ENCODE assay signal across 21 cellular contexts in the genomic region with DNA sequence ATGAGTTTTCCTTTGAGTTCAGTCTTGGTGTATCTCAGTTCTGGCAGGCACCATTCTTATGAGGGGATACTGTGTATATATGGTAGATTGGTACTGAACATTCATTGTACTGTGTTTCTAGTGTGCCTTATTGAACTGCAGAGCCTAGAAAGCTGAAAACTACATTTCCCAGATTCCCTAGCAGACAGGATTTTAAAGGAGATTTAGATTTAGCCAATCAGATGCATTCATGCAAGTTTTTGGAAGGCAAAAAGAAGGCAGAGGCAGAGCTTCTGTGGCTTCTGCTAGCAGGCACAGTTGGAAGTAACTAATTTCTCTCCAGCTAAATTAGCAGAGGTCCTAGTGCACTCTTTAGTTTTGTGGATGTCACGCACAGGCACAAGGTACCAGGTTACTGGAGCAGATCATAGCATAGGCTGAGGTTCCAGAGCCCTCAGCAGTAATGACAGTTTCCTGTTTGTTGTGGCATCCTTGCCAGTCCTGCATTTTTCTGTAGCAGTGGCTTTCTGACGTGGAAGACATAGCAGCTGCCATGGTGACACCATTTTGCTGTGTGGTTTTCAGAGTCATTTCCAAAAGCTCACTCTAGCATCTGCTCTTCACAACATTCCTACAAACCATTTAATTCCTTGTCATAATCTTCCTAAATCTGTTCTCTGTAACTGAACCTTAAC.
DNase-seq lines count a peak whose midpoint lies in the region; ATAC-seq, FAIRE-seq and TF ChIP-seq lines count a peak whose summit lies in the region.
"Had no signal": no experiment of that assay in that cellular context is flagged by ENCODE, and none has a peak within 500 bp of the region (broad histone marks: within the 10 kb centered on the region; RNA-seq: fewer than 3 reads in every experiment).

No MANE protein-coding gene starts in this region.

- no peak overlapping the region for H3K27ac Mint-ChIP-seq in CD4-positive, alpha-beta T cell
- H3K27ac Mint-ChIP-seq in GM23338 = no peak overlapping the region

- ATAC-seq in CD4-positive, alpha-beta T cell (ENCODE audit: poor library complexity) = peak; percentile 55
- ATAC-seq in GM23338 (peak; percentile 83), SK-N-SH treated with all-trans-retinoic acid at 6 μM for 48 hours (peak; percentile 49; the same call in 2 of the 3 replicates)
- ATAC-seq: heart right ventricle, HepG2 had no signal

- no peak for FAIRE-seq in small intestine (lab: Jason Lieb, UNC)
- FAIRE-seq: HepG2 had no signal

- CTCF ChIA-PET in CD4-positive, alpha-beta T cell (lab: Charles Lee) = interaction anchor here (0.6 kb wide), 1 partner anchor 90 kb away, joined by 3 read pairs; no protein-coding TSS in a partner anchor

- H3K27ac ChIP-seq in CD4-positive, alpha-beta T cell (ENCODE audit: low read depth, low read length) = no peak overlapping the region
- H3K27ac ChIP-seq in GM23338 (ENCODE audit: low read depth) (no peak overlapping the region), mesendoderm (ENCODE audit: low read depth, low read length) (no peak overlapping the region), small intestine (ENCODE audit: low read depth in 1 of 2, low read length in 1 of 2) (no peak overlapping the region)
- H3K27ac ChIP-seq: heart right ventricle, RWPE1, skin epidermis had no signal

- no CpG with 5 or more reads among the region's 2 CpGs for WGBS in mesendoderm (ENCODE audit: extremely low coverage, insufficient coverage, low lambda C conversion rate)
- 82 to 93% (median 89%) methylated on average over 2 of the region's 2 CpGs for WGBS in small intestine, 3 donors

- no peak overlapping the region for H3K4ac ChIP-seq in mesendoderm (ENCODE audit: low read depth, low read length)

- H2BK120ac ChIP-seq in mesendoderm (ENCODE audit: low read depth, low read length) = no peak overlapping the region

- no peaks in the 10 kb centered on the region for H3F3A ChIP-seq in GM23338 (replicated peaks; ENCODE audit: low read depth)

- H4K8ac ChIP-seq in mesendoderm (ENCODE audit: low read depth, low read length) = no peak overlapping the region

- no peak overlapping the region for H3K23ac ChIP-seq in mesendoderm (ENCODE audit: low read length)

- H3K18ac ChIP-seq in mesendoderm (ENCODE audit: low read length) = no peak overlapping the region

- intact Hi-C loops in CD4-positive, alpha-beta T cell (cut with DNase I, micrococcal nuclease) = no loop called here

- no peaks in the 10 kb centered on the region for H3K9me3 Mint-ChIP-seq in CD4-positive, alpha-beta T cell
- no peaks in the 10 kb centered on the region for H3K9me3 Mint-ChIP-seq in GM23338
- H3K9me3 Mint-ChIP-seq: naive thymus-derived CD8-positive, alpha-beta T cell had no signal

- H3K27me3 Mint-ChIP-seq in CD4-positive, alpha-beta T cell = peaks cover 7% of the 10 kb centered on the region
- no peaks in the 10 kb centered on the region for H3K27me3 Mint-ChIP-seq in GM23338 (ENCODE audit: insufficient read depth, low read depth, poor library complexity)

- H3K4me1 Mint-ChIP-seq in CD4-positive, alpha-beta T cell (ENCODE audit: low read depth) = no peaks in the 10 kb centered on the region
- H3K4me1 Mint-ChIP-seq in GM23338 = 0 out of 3 replicates have a peak, but pooled peaks cover 2% of the 10 kb centered on the region

- no peaks in the 10 kb centered on the region for H3K4me1 ChIP-seq in GM23338 (ENCODE audit: insufficient read depth)
- no peaks in the 10 kb centered on the region for H3K4me1 ChIP-seq in mesendoderm (ENCODE audit: control insufficient read depth, low read depth, low read length)
- H3K4me1 ChIP-seq in small intestine (ENCODE audit: control insufficient read depth in 2 of 2, insufficient read depth in 1 of 2, low read depth in 1 of 2, low read length in 1 of 2) = no peaks in the 10 kb centered on the region

- H2AFZ ChIP-seq in GM23338 = peak overlapping the region; percentile 1; the same call in 1 of the 2 replicates

- H3K36me3 ChIP-seq in GM23338 (ENCODE audit: insufficient read depth) (no peaks in the 10 kb centered on the region), mesendoderm (ENCODE audit: control insufficient read depth, insufficient read depth, low read length) (no peaks in the 10 kb centered on the region), small intestine (ENCODE audit: control insufficient read depth in 2 of 2, insufficient read depth in 2 of 2, low read length in 2 of 2) (no peaks in the 10 kb centered on the region)
- H3K36me3 ChIP-seq: heart right ventricle had no signal

- H3K79me2 ChIP-seq in GM23338 (replicated peaks; ENCODE audit: insufficient read depth) = no peaks in the 10 kb centered on the region
- H3K79me2 ChIP-seq in mesendoderm (ENCODE audit: control insufficient read depth, insufficient read depth, low read length) = no peaks in the 10 kb centered on the region

- H3K9ac ChIP-seq in mesendoderm (ENCODE audit: low read length) = no peak overlapping the region

- H3K4me3 Mint-ChIP-seq in CD4-positive, alpha-beta T cell = no peak overlapping the region
- H3K4me3 Mint-ChIP-seq in GM23338 = no peak overlapping the region
- H3K4me3 Mint-ChIP-seq: naive thymus-derived CD8-positive, alpha-beta T cell had no signal

- H3K56ac ChIP-seq in mesendoderm (ENCODE audit: low read length) = peak overlapping the region; percentile 12

- POLR2A ChIA-PET in CD4-positive, alpha-beta T cell (lab: Charles Lee) = interaction anchor here (1.0 kb wide), 1 partner anchor 8 kb away, joined by 3 read pairs; no protein-coding TSS in a partner anchor

- H3K4me3 ChIP-seq in GM23338 (no peak overlapping the region), mesendoderm (ENCODE audit: low read length) (no peak overlapping the region), small intestine (ENCODE audit: low read depth in 1 of 2, low read length in 2 of 2) (no peak overlapping the region)
- H3K4me3 ChIP-seq: heart right ventricle, skin epidermis had no signal

- no peaks in the 10 kb centered on the region for H3K9me2 ChIP-seq in GM23338 (ENCODE audit: insufficient read depth)

- no peaks in the 10 kb centered on the region for H4K20me1 ChIP-seq in GM23338 (replicated peaks; ENCODE audit: insufficient read depth)

- 0 out of 2 replicates have a peak overlapping the region, but pooled peaks have one; percentile 5 for H3K4me2 ChIP-seq in GM23338
- no peak overlapping the region for H3K4me2 ChIP-seq in mesendoderm (ENCODE audit: low read length)

- DNase-seq in CD4-positive, alpha-beta T cell = no peak
- DNase-seq in GM23338 (ENCODE audit: low spot score) (peak; percentile 69), mesendoderm (peak; percentile 44), inferior parietal cortex (ENCODE audit: extremely low spot score) (no peak), small intestine (no peak)
- no peak for DNase-seq in stimulated activated CD4-positive, alpha-beta T cell treated with anti-CD3 and anti-CD28 coated beads, Interleukin-4, amount 100 ng/mL, for 24 hours
- DNase-seq: amygdala; cerebellar nuclear complex; effector memory CD4-positive, alpha-beta T cell; heart right ventricle; islet precursor cell; naive thymus-derived CD8-positive, alpha-beta T cell; NCI-H2029 treated with DMSO at 0.1 percent for 48 hours; posterior cingulate gyrus; stimulated activated CD4-positive, alpha-beta T cell treated with anti-CD3 and anti-CD28 coated beads, Interleukin-4, amount 100 ng/mL, for 1 hour; substantia nigra; SW 1271 had no signal

- H2BK15ac ChIP-seq in mesendoderm (replicated peaks; ENCODE audit: low read depth) = no peak overlapping the region

- no peaks in the 10 kb centered on the region for H3K27me3 ChIP-seq in CD4-positive, alpha-beta T cell (ENCODE audit: control insufficient read depth, insufficient read depth, low read length)
- H3K27me3 ChIP-seq in GM23338 (ENCODE audit: insufficient read depth) = no peaks in the 10 kb centered on the region
- H3K27me3 ChIP-seq in mesendoderm (ENCODE audit: insufficient read depth, low read length, poor library complexity) = no peaks in the 10 kb centered on the region
- no peaks in the 10 kb centered on the region for H3K27me3 ChIP-seq in small intestine (ENCODE audit: control insufficient read depth in 2 of 2, insufficient read depth in 2 of 2, low read length in 2 of 2)

- no peak for TF ChIP-seq CTCF in CD4-positive, alpha-beta T cell (IDR thresholded peaks at IDR 0.05)
- no peak for TF ChIP-seq CTCF in GM23338 (conservative IDR thresholded peaks at IDR 0.05; ENCODE audit: low read depth in 2 of 2)

- H3K79me1 ChIP-seq in mesendoderm (ENCODE audit: low read length) = no peaks in the 10 kb centered on the region

- H2BK5ac ChIP-seq in mesendoderm (ENCODE audit: low read length) = no peak overlapping the region

- no peaks in the 10 kb centered on the region for H3K36me3 Mint-ChIP-seq in CD4-positive, alpha-beta T cell (ENCODE audit: low read depth)
- no peaks in the 10 kb centered on the region for H3K36me3 Mint-ChIP-seq in GM23338 (ENCODE audit: low read depth)
- H3K36me3 Mint-ChIP-seq: naive thymus-derived CD8-positive, alpha-beta T cell had no signal

- no peak overlapping the region for H2AK5ac ChIP-seq in mesendoderm (ENCODE audit: low read length)

- no peak overlapping the region for H4K5ac ChIP-seq in mesendoderm (ENCODE audit: low read length)

- H3K9me3 ChIP-seq in CD4-positive, alpha-beta T cell (ENCODE audit: control insufficient read depth, low read length) = no peaks in the 10 kb centered on the region
- no peaks in the 10 kb centered on the region for H3K9me3 ChIP-seq in small intestine (ENCODE audit: control insufficient read depth, low read depth)
- H3K9me3 ChIP-seq: heart right ventricle had no signal

TF ChIP-seq in GM23338, 12 proteins besides CTCF, POLR2A, EP300 and RAD21 (continues in another document):
- TF ChIP-seq, protein P1, sequence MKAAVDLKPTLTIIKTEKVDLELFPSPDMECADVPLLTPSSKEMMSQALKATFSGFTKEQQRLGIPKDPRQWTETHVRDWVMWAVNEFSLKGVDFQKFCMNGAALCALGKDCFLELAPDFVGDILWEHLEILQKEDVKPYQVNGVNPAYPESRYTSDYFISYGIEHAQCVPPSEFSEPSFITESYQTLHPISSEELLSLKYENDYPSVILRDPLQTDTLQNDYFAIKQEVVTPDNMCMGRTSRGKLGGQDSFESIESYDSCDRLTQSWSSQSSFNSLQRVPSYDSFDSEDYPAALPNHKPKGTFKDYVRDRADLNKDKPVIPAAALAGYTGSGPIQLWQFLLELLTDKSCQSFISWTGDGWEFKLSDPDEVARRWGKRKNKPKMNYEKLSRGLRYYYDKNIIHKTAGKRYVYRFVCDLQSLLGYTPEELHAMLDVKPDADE (IDR thresholded peaks at IDR 0.05) = peak; percentile 29; the same call in 1 of the 2 replicates

TF ChIP-seq in SK-N-SH treated with all-trans-retinoic acid at 6 μM for 48 hours, 23 proteins besides CTCF, POLR2A, EP300 and RAD21 (continues in another document):
- TF ChIP-seq ZC3H10 (CRISPR knock-in tag; IDR thresholded peaks at IDR 0.05) (no peak), ZNF565 (CRISPR knock-in tag; conservative IDR thresholded peaks at IDR 0.05; ENCODE audit: low read depth) (no peak), OSR1 (CRISPR knock-in tag; IDR thresholded peaks at IDR 0.05) (no peak), ZFP30 (CRISPR knock-in tag; IDR thresholded peaks at IDR 0.05) (no peak), GLIS3 (CRISPR knock-in tag; IDR thresholded peaks at IDR 0.05) (no peak)

Comparison
In these comparisons a context has a peak if more than half of its experiments do, and no peak if none do; other contexts are left out.
1. DNase-seq: peak in GM23338 (single experiment) and mesendoderm (single experiment); none in CD4-positive, alpha-beta T cell (0 of 10), inferior parietal cortex (single experiment), stimulated activated CD4-positive, alpha-beta T cell treated with anti-CD3 and anti-CD28 coated beads, Interleukin-4, amount 100 ng/mL, for 24 hours (single experiment) and small intestine (single experiment).
2. Peak in every context shown above with its lines, with median percentiles within 50 percentile points of each other: ATAC-seq.